1 cellular context compared by ENCODE assay signal in the genomic region with DNA sequence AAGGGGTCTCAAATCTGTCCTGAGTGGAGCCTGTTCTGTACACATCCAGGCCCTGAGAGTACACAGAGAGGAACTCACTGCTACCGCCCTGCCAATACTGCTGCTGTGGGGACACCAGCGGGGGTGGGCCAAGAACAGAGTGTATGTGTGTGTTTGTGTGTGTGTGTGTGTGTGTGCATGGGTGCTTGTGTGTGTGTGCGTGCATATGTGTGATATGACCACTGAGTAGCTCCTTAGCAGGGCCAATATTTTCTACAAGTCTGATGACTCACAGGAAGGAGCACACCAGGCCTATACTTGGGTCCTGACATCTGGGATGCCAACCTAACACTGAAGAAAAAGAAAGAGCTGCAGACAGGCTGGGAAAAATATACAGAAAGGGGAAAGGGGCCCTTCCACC.
TF ChIP-seq lines count a peak whose summit lies in the region.

No MANE protein-coding gene starts in this region.

TF ChIP-seq in WTC11, 78 proteins besides CTCF, POLR2A, EP300 and RAD21 (continued from another document):
- TF ChIP-seq, protein P1, sequence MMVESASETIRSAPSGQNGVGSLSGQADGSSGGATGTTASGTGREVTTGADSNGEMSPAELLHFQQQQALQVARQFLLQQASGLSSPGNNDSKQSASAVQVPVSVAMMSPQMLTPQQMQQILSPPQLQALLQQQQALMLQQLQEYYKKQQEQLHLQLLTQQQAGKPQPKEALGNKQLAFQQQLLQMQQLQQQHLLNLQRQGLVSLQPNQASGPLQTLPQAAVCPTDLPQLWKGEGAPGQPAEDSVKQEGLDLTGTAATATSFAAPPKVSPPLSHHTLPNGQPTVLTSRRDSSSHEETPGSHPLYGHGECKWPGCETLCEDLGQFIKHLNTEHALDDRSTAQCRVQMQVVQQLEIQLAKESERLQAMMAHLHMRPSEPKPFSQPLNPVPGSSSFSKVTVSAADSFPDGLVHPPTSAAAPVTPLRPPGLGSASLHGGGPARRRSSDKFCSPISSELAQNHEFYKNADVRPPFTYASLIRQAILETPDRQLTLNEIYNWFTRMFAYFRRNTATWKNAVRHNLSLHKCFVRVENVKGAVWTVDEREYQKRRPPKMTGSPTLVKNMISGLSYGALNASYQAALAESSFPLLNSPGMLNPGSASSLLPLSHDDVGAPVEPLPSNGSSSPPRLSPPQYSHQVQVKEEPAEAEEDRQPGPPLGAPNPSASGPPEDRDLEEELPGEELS (CRISPR knock-in tag; IDR thresholded peaks at IDR 0.05), result no peak
- no peak for TF ChIP-seq GRHL2 (CRISPR knock-in tag; IDR thresholded peaks at IDR 0.05; ENCODE audit: insufficient replicate concordance, severe bottlenecking)
- TF ChIP-seq AR (CRISPR knock-in tag; IDR thresholded peaks at IDR 0.05), result no peak
- TF ChIP-seq MAX (CRISPR knock-in tag; IDR thresholded peaks at IDR 0.05), result no peak
- TF ChIP-seq KAT7 (CRISPR knock-in tag; IDR thresholded peaks at IDR 0.05; ENCODE audit: borderline replicate concordance), result no peak
- TF ChIP-seq TEAD4 (CRISPR knock-in tag; IDR thresholded peaks at IDR 0.05), result no peak
- TF ChIP-seq MXD4 (CRISPR knock-in tag; IDR thresholded peaks at IDR 0.05; ENCODE audit: borderline replicate concordance), result no peak
- TF ChIP-seq OVOL2 (CRISPR knock-in tag; IDR thresholded peaks at IDR 0.05; ENCODE audit: borderline replicate concordance), result no peak
- TF ChIP-seq NR3C1 (CRISPR knock-in tag; conservative IDR thresholded peaks at IDR 0.05; ENCODE audit: low read depth), result no peak
- TF ChIP-seq NFE2L1 (CRISPR knock-in tag; IDR thresholded peaks at IDR 0.05), result no peak
